In the genomic region with DNA sequence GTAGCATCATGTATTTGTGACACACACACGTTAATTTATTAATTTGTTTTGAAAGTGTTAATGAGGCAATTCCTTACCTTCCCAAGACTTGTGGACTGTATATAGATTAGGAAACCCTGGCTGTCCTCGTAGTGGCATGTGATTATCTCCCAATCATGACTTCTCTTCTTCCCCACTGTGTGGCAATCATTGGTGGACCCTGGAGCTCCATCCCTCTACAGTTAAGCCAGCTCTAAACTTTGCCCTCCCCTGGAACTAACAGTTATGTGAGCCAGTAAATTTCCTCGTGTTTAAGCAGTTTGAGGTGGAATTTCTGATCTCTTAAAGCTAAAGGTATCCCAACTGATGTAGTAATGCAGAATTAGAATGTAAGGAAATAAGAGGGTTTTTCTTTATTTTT, we compare ENCODE assay signal across 29 cellular contexts.
"Had no signal": no experiment of that assay in that cellular context is flagged by ENCODE, and none has a peak within 500 bp of the region (broad histone marks: within the 10 kb centered on the region; RNA-seq: fewer than 3 reads in every experiment).

No MANE protein-coding gene starts in this region.

- ATAC-seq: naive thymus-derived CD4-positive, alpha-beta T cell; natural killer cell; psoas muscle; right cardiac atrium; stimulated activated memory B cell treated with anti-CD40 and anti-IgM and Interleukin-4, amounts not matched to agents 10 μg/mL and 1 μg/mL and 100 μg/mL, for 72 hours; stimulated activated naive CD8-positive, alpha-beta T cell treated with anti-CD3 and anti-CD28 coated beads, Interleukin-15, Interleukin-2, amounts not matched to agents 100 U/mL and 50 U/mL, for 24 hours had no signal

- H3K4me3 Mint-ChIP-seq: naive thymus-derived CD4-positive, alpha-beta T cell; natural killer cell; nephron; neural progenitor cell; stimulated activated memory B cell treated with anti-CD40 and anti-IgM and Interleukin-4, amounts not matched to agents 10 μg/mL and 1 μg/mL and 100 μg/mL, for 72 hours; type B pancreatic cell had no signal

- H2AFZ ChIP-seq: neural progenitor cell, parathyroid adenoma had no signal

- H3K36me3 ChIP-seq: neural progenitor cell, ovary, right lobe of liver, sigmoid colon, suprapubic skin, tibial artery, transverse colon, vagina had no signal

- H3K4me2 ChIP-seq: neural progenitor cell had no signal

- DNase-seq: naive thymus-derived CD4-positive, alpha-beta T cell; natural killer cell; occipital lobe; ovary; posterior cingulate gyrus; psoas muscle; right cardiac atrium; right lobe of liver; sigmoid colon; small intestine; stimulated activated CD4-positive, alpha-beta T cell treated with anti-CD3 and anti-CD28 coated beads, Interleukin-15, amount 100 ng/mL, for 24 hours; stimulated activated CD4-positive, alpha-beta T cell treated with anti-CD3 and anti-CD28 coated beads, Interleukin-2, amount 100 ng/mL, for 24 hours; stimulated activated CD4-positive, alpha-beta T cell treated with anti-CD3 and anti-CD28 coated beads, Interleukin-2, amount 100 ng/mL, for 48 hours; stimulated activated CD4-positive, alpha-beta T cell treated with anti-CD3 and anti-CD28 coated beads, Interleukin-4, amount 100 ng/mL, for 24 hours; stimulated activated naive CD4-positive, alpha-beta T cell; stimulated activated naive CD8-positive, alpha-beta T cell treated with anti-CD3 and anti-CD28 coated beads, Interleukin-15, Interleukin-2, amounts not matched to agents 100 U/mL and 50 U/mL, for 24 hours; substantia nigra; testis; tibial artery; transverse colon had no signal

- H3K9ac ChIP-seq: neural progenitor cell, parathyroid adenoma had no signal

- H3K4me1 ChIP-seq: neural progenitor cell, parathyroid adenoma, testis, tibial artery had no signal

- H3K4me1 Mint-ChIP-seq: nephron had no signal

- H3K4me3 ChIP-seq: neural progenitor cell, ovary, psoas muscle, right lobe of liver, sigmoid colon, suprapubic skin, testis, tibial artery, transverse colon, vagina had no signal

- H3K27ac ChIP-seq: neural progenitor cell, ovary, parathyroid adenoma, psoas muscle, right lobe of liver, sigmoid colon, suprapubic skin, testis, tibial artery, transverse colon, vagina had no signal

- H3K27me3 Mint-ChIP-seq: naive thymus-derived CD4-positive, alpha-beta T cell; progenitor cell of endocrine pancreas; stimulated activated memory B cell treated with anti-CD40 and anti-IgM and Interleukin-4, amounts not matched to agents 10 μg/mL and 1 μg/mL and 100 μg/mL, for 72 hours; type B pancreatic cell had no signal

- H3K27me3 ChIP-seq: neural progenitor cell, ovary, right lobe of liver, sigmoid colon, suprapubic skin, testis, tibial artery, transverse colon, vagina had no signal

- H3K27ac Mint-ChIP-seq: naive thymus-derived CD4-positive, alpha-beta T cell; natural killer cell; nephron; neural progenitor cell; progenitor cell of endocrine pancreas; stimulated activated memory B cell treated with anti-CD40 and anti-IgM and Interleukin-4, amounts not matched to agents 10 μg/mL and 1 μg/mL and 100 μg/mL, for 72 hours; type B pancreatic cell had no signal

- H3K9me3 ChIP-seq: ovary, sigmoid colon, testis had no signal

- FAIRE-seq: small intestine, urothelium cell line had no signal
